19 cellular contexts compared by ENCODE assay signal in the genomic region with DNA sequence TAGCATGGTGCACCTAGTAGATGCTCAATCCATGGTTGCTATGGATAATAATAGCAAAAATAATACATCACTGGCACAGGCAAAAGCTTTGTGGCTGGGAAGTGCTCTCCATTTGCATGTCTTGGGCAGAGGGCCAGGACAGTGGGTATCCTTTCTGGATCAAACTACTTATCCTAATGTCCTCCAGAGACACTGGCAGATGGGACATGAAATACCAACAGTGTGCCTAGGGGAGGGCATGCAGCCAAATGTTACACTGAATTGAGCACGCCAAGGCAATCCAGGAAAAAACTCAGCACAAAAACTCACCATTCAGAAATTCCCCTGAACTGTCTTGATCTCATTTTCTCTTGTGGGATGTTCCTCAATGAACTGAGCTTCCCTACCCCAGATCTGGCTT.
"Had no signal": no experiment of that assay in that cellular context is flagged by ENCODE, and none has a peak within 500 bp of the region (broad histone marks: within the 10 kb centered on the region; RNA-seq: fewer than 3 reads in every experiment).

No MANE protein-coding gene starts in this region.

- H3K4me3 Mint-ChIP-seq: activated CD4-positive, alpha-beta T cell treated with anti-CD3 and anti-CD28 coated beads, Interleukin-2, amount 10 ng/mL, durations not matched to agents 24 days and 14 days; activated CD8-positive, alpha-beta T cell treated with anti-CD3 and anti-CD28 coated beads, Interleukin-2, amount 10 ng/mL, durations not matched to agents 7 days and 5 days; activated naive CD4-positive, alpha-beta T cell treated with anti-CD3 and anti-CD28 coated beads, Interleukin-2, amount 50 U/mL, for 24 hours; naive thymus-derived CD4-positive, alpha-beta T cell; stimulated activated naive B cell treated with anti-CD40 and anti-IgM and Interleukin-4, amounts not matched to agents 10 μg/mL and 1 μg/mL and 100 μg/mL, for 72 hours had no signal

- H3K27me3 Mint-ChIP-seq: activated CD4-positive, alpha-beta T cell treated with anti-CD3 and anti-CD28 coated beads, Interleukin-2, amount 10 ng/mL, durations not matched to agents 24 days and 14 days; activated naive CD4-positive, alpha-beta T cell treated with anti-CD3 and anti-CD28 coated beads, Interleukin-2, amount 50 U/mL, for 24 hours; naive thymus-derived CD4-positive, alpha-beta T cell had no signal

- H3K27ac ChIP-seq: cardiac muscle cell, colonic mucosa, esophagus muscularis mucosa, left lung, parathyroid adenoma, thyroid gland had no signal

- H3K4me1 Mint-ChIP-seq: activated naive CD4-positive, alpha-beta T cell treated with anti-CD3 and anti-CD28 coated beads, Interleukin-2, amount 50 U/mL, for 24 hours; stimulated activated naive B cell treated with anti-CD40 and anti-IgM and Interleukin-4, amounts not matched to agents 10 μg/mL and 1 μg/mL and 100 μg/mL, for 72 hours had no signal

- H3K27me3 ChIP-seq: cardiac muscle cell, colonic mucosa, esophagus muscularis mucosa, left lung, thyroid gland had no signal

- H3K27ac Mint-ChIP-seq: activated CD4-positive, alpha-beta T cell treated with anti-CD3 and anti-CD28 coated beads, Interleukin-2, amount 10 ng/mL, durations not matched to agents 24 days and 14 days; activated CD8-positive, alpha-beta T cell treated with anti-CD3 and anti-CD28 coated beads, Interleukin-2, amount 10 ng/mL, durations not matched to agents 7 days and 5 days; activated naive CD4-positive, alpha-beta T cell treated with anti-CD3 and anti-CD28 coated beads, Interleukin-2, amount 50 U/mL, for 24 hours; naive thymus-derived CD4-positive, alpha-beta T cell; stimulated activated naive B cell treated with anti-CD40 and anti-IgM and Interleukin-4, amounts not matched to agents 10 μg/mL and 1 μg/mL and 100 μg/mL, for 72 hours had no signal

- H3K36me3 Mint-ChIP-seq: activated naive CD4-positive, alpha-beta T cell treated with anti-CD3 and anti-CD28 coated beads, Interleukin-2, amount 50 U/mL, for 24 hours; naive thymus-derived CD4-positive, alpha-beta T cell; stimulated activated naive B cell treated with anti-CD40 and anti-IgM and Interleukin-4, amounts not matched to agents 10 μg/mL and 1 μg/mL and 100 μg/mL, for 72 hours had no signal

- H3K9me3 Mint-ChIP-seq: activated CD4-positive, alpha-beta T cell treated with anti-CD3 and anti-CD28 coated beads, Interleukin-2, amount 10 ng/mL, durations not matched to agents 24 days and 14 days; activated naive CD4-positive, alpha-beta T cell treated with anti-CD3 and anti-CD28 coated beads, Interleukin-2, amount 50 U/mL, for 24 hours; stimulated activated naive B cell treated with anti-CD40 and anti-IgM and Interleukin-4, amounts not matched to agents 10 μg/mL and 1 μg/mL and 100 μg/mL, for 72 hours had no signal

- DNase-seq: activated CD4-positive, alpha-beta T cell treated with anti-CD3 and anti-CD28 coated beads, Interleukin-2, amount 10 ng/mL, durations not matched to agents 24 days and 14 days; activated CD4-positive, CD25-positive, alpha-beta regulatory T cell; activated CD8-positive, alpha-beta memory T cell treated with anti-CD3 and anti-CD28 coated beads, Interleukin-2, amount 50 U/mL, for 4 hours; activated CD8-positive, alpha-beta T cell treated with anti-CD3 and anti-CD28 coated beads, Interleukin-2, amount 10 ng/mL, durations not matched to agents 7 days and 5 days; activated effector memory CD4-positive, alpha-beta T cell treated with anti-CD3 and anti-CD28 coated beads, Interleukin-2, amount 50 U/mL, for 16 hours; activated T-cell treated with anti-CD3 and anti-CD28 coated beads, Interleukin-2, amount 50 U/mL, for 48 hours; colonic mucosa; hippocampal formation; kidney; left lung; mammary epithelial cell; naive thymus-derived CD4-positive, alpha-beta T cell; stimulated activated CD4-positive, alpha-beta T cell treated with anti-CD3 and anti-CD28 coated beads, Interleukin-2, amount 100 ng/mL, for 48 hours; stimulated activated naive B cell treated with anti-CD40 and anti-IgM and Interleukin-4, amounts not matched to agents 10 μg/mL and 1 μg/mL and 100 μg/mL, for 72 hours had no signal

- H3K9me3 ChIP-seq: colonic mucosa, esophagus muscularis mucosa, left lung, thyroid gland had no signal

- ATAC-seq: activated CD8-positive, alpha-beta T cell treated with anti-CD3 and anti-CD28 coated beads, Interleukin-2, amount 10 ng/mL, durations not matched to agents 7 days and 5 days; left lung; naive thymus-derived CD4-positive, alpha-beta T cell; stimulated activated naive B cell treated with anti-CD40 and anti-IgM and Interleukin-4, amounts not matched to agents 10 μg/mL and 1 μg/mL and 100 μg/mL, for 72 hours had no signal
